ENCODE assay signal across 1 cellular context in genomic region chr17:76314392-76315227, GRCh38.
TF ChIP-seq lines count a peak whose summit lies in the region.

No MANE protein-coding gene starts in this region.

TF ChIP-seq in SK-N-SH treated with all-trans-retinoic acid at 6 μM for 48 hours, 23 proteins besides CTCF, POLR2A, EP300 and RAD21 (continued from another document):
- TF ChIP-seq TSHZ2 (CRISPR knock-in tag; IDR thresholded peaks at IDR 0.05) (no peak), ZFP30 (CRISPR knock-in tag; IDR thresholded peaks at IDR 0.05) (no peak), OSR1 (CRISPR knock-in tag; IDR thresholded peaks at IDR 0.05) (no peak), SNAI2 (CRISPR knock-in tag; IDR thresholded peaks at IDR 0.05) (0 out of 2 replicates have a peak, but pooled peaks have one; percentile 28), RARB (CRISPR knock-in tag; IDR thresholded peaks at IDR 0.05) (no peak), ZFP3 (CRISPR knock-in tag; IDR thresholded peaks at IDR 0.05) (no peak)
